In the genomic region with DNA sequence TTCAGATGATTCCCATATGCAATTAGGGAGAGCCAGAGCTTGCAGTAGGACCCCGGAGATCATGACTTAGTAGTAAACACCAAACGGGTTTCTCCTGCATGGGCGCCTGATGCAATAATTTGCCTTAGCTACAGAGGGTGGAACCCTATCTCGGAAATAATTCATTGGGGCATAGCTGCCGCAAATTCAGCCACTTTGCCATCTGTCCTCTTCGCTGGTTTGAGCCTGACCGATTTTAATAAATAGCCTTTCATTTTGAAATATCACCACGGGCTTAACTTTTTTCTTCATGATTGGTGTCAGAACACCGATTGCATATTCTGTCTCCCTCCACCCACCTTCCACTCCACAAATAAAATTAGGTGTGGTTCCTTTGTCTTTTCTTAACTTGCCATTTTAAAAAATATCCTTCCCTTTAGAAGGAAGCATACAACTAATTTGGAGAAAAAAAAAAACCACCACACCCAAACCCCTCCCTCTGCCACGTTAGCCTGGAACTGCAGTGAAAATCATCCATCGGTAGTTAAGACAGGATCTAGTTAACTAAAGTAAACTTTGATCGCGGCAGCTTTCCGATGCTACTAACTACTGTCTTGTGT, we compare ENCODE assay signal across 8 cellular contexts. TPM values are rescaled to one million over a fixed set of nuclear protein-coding genes. Genes with fewer than 3 reads are reported as not detected.
DNase-seq lines count a peak whose midpoint lies in the region; ATAC-seq, FAIRE-seq and TF ChIP-seq lines count a peak whose summit lies in the region.

No MANE protein-coding gene starts in this region.

- H3K27ac ChIP-seq in HepG2 (ENCODE audit: extremely low read length, insufficient read depth, low read length) (peak overlapping the region; percentile 95), tibial artery (peak overlapping the region; percentile 91 to 93)

- FAIRE-seq in HepG2 (lab: Jason Lieb, UNC), result no peak

- intact Hi-C loops in HepG2 (cut with micrococcal nuclease; ENCODE audit: unreplicated experiment), result no loop called here
- intact Hi-C loops in tibial artery (cut with DNase I; ENCODE audit: low total_unique reads), result no loop called here

- H3K27me3 Mint-ChIP-seq in brain, result peaks cover 18% of the 10 kb centered on the region

- BruUV-seq in HepG2 (replicated peaks; lab: Mats Ljungman, UMichigan), result no TSS peak

- no peaks in the 10 kb centered on the region for H3K9me3 ChIP-seq in HepG2 (ENCODE audit: low read length)
- H3K9me3 ChIP-seq in tibial artery, result no peaks in the 10 kb centered on the region

- DNase-seq in AG20443 (ENCODE audit: low spot score) (peak; percentile 47), NOMO-1 treated with DMSO at 0.1 percent for 48 hours (lab: John Stamatoyannopoulos, UW; ENCODE audit: unreplicated experiment) (peak; percentile 8), HepG2 (ENCODE audit: low spot score) (peak; percentile 42), tibial artery (no peak)

- peak overlapping the region; percentile 90 to 99 (median 98) for H3K4me3 Mint-ChIP-seq in brain

- TF ChIP-seq RAD21 in HepG2 (CRISPR knock-in tag; IDR thresholded peaks at IDR 0.05), result no peak

- TF ChIP-seq CTCF in brain (conservative IDR thresholded peaks at IDR 0.05), result peak in 1 of 2 experiments; percentile 16
- no peak for TF ChIP-seq CTCF in HepG2 (CRISPR knock-in tag; IDR thresholded peaks at IDR 0.05)
- no peak for TF ChIP-seq CTCF in tibial artery (IDR thresholded peaks at IDR 0.05)

- no peaks in the 10 kb centered on the region; a peak in 1 of 5 replicates for H3K27me3 ChIP-seq in HepG2 (ENCODE audit: control insufficient read depth in 1 of 2, insufficient read depth in 2 of 2, low read length in 2 of 2)
- no peaks in the 10 kb centered on the region for H3K27me3 ChIP-seq in tibial artery

- TF ChIP-seq POLR2A in HepG2 (IDR thresholded peaks at IDR 0.05; ENCODE audit: insufficient read depth in 1 of 2, low read depth in 2 of 2, low read length in 2 of 2), result no peak

- peaks cover 44% of the 10 kb centered on the region for H3K4me1 ChIP-seq in HepG2 (ENCODE audit: insufficient read depth, low read length)
- H3K4me1 ChIP-seq in tibial artery, result peaks cover 0 to 33% (median 11%) of the 10 kb centered on the region in 4 donors

- peaks cover 59% of the 10 kb centered on the region for H3K79me2 ChIP-seq in HepG2 (ENCODE audit: insufficient read depth, low read length)

- no peak for ATAC-seq in HepG2
- ATAC-seq in activated CD4-positive, CD25-positive, alpha-beta regulatory T cell treated with anti-CD3 and anti-CD28 coated beads, Interleukin-2, amount 50 U/mL, for 24 hours, result no peak
- no peak for ATAC-seq in HG03039 (IDR thresholded peaks at IDR 0.05; ENCODE audit: unreplicated experiment)

- H3K4me1 Mint-ChIP-seq in brain, result peaks cover 64% of the 10 kb centered on the region

- peaks cover 26% of the 10 kb centered on the region for H4K20me1 ChIP-seq in HepG2 (ENCODE audit: insufficient read depth, low read length)

- H3K9me3 Mint-ChIP-seq in brain, result no peaks in the 10 kb centered on the region

- peaks cover 60% of the 10 kb centered on the region for H3K36me3 Mint-ChIP-seq in brain

- TF ChIP-seq EP300 in HepG2 (IDR thresholded peaks at IDR 0.05; ENCODE audit: low read depth in 2 of 2, low read length in 2 of 2) (no peak), HepG2 (CRISPR knock-in tag; IDR thresholded peaks at IDR 0.05; ENCODE audit: borderline replicate concordance) (no peak)

- H3K36me3 ChIP-seq in HepG2 (replicated peaks in 1 of 2; ENCODE audit: control insufficient read depth in 1 of 2, insufficient read depth in 2 of 2, low read length in 2 of 2) (peaks cover 3 to 25% of the 10 kb centered on the region in 2 experiments; a peak in 4 of 5 replicates), tibial artery (peaks cover 14 to 20% (median 16%) of the 10 kb centered on the region in 3 donors)

- H2AFZ ChIP-seq in HepG2 (ENCODE audit: low read length), result no peak overlapping the region

- under 1% methylated on average over 14 of the region's 14 CpGs for WGBS in HepG2 (ENCODE audit: low lambda C conversion rate)

- H3K27ac Mint-ChIP-seq in brain, result peak overlapping the region; percentile 95 to 99 (median 98)

- peak overlapping the region; percentile 85 for H3K4me3 ChIP-seq in GM08714 (ENCODE audit: low read length)
- peak overlapping the region; percentile 92 to 97 (median 95) for H3K4me3 ChIP-seq in HepG2 (replicated peaks in 1 of 3; ENCODE audit: insufficient read depth in 1 of 3, low read depth in 2 of 3, low read length in 3 of 3)
- peak overlapping the region; percentile 70 to 84 for H3K4me3 ChIP-seq in tibial artery

- POLR2A ChIA-PET in HepG2 (lab: Yijun Ruan, JAX), result no interaction called here

- in situ Hi-C loops in HepG2 (cut with HindIII; ENCODE audit: extremely low pct_ligation_motif_present, low pct_unique_long_range_greater_than_20kb), result no loop called here

- H3K9ac ChIP-seq in HepG2 (ENCODE audit: insufficient read depth, low read depth, low read length), result peak overlapping the region; percentile 96

- H3K4me2 ChIP-seq in HepG2 (ENCODE audit: low read depth, low read length), result peak overlapping the region; percentile 65

- CTCF ChIA-PET in HepG2 (lab: Yijun Ruan, JAX; ENCODE audit: low intra/inter-chr PET ratio, low total read pairs), result interaction anchor here (0.7 kb wide), 1 partner anchor 47 kb away, joined by 3 read pairs; no protein-coding TSS in a partner anchor

TF ChIP-seq in HepG2, 621 proteins besides CTCF, POLR2A, EP300 and RAD21 (continues in another document):
- no peak for TF ChIP-seq ZNF12 (CRISPR knock-in tag; IDR thresholded peaks at IDR 0.05)
- TF ChIP-seq MEF2D (CRISPR knock-in tag; IDR thresholded peaks at IDR 0.05), result no peak
- TF ChIP-seq, protein P1, sequence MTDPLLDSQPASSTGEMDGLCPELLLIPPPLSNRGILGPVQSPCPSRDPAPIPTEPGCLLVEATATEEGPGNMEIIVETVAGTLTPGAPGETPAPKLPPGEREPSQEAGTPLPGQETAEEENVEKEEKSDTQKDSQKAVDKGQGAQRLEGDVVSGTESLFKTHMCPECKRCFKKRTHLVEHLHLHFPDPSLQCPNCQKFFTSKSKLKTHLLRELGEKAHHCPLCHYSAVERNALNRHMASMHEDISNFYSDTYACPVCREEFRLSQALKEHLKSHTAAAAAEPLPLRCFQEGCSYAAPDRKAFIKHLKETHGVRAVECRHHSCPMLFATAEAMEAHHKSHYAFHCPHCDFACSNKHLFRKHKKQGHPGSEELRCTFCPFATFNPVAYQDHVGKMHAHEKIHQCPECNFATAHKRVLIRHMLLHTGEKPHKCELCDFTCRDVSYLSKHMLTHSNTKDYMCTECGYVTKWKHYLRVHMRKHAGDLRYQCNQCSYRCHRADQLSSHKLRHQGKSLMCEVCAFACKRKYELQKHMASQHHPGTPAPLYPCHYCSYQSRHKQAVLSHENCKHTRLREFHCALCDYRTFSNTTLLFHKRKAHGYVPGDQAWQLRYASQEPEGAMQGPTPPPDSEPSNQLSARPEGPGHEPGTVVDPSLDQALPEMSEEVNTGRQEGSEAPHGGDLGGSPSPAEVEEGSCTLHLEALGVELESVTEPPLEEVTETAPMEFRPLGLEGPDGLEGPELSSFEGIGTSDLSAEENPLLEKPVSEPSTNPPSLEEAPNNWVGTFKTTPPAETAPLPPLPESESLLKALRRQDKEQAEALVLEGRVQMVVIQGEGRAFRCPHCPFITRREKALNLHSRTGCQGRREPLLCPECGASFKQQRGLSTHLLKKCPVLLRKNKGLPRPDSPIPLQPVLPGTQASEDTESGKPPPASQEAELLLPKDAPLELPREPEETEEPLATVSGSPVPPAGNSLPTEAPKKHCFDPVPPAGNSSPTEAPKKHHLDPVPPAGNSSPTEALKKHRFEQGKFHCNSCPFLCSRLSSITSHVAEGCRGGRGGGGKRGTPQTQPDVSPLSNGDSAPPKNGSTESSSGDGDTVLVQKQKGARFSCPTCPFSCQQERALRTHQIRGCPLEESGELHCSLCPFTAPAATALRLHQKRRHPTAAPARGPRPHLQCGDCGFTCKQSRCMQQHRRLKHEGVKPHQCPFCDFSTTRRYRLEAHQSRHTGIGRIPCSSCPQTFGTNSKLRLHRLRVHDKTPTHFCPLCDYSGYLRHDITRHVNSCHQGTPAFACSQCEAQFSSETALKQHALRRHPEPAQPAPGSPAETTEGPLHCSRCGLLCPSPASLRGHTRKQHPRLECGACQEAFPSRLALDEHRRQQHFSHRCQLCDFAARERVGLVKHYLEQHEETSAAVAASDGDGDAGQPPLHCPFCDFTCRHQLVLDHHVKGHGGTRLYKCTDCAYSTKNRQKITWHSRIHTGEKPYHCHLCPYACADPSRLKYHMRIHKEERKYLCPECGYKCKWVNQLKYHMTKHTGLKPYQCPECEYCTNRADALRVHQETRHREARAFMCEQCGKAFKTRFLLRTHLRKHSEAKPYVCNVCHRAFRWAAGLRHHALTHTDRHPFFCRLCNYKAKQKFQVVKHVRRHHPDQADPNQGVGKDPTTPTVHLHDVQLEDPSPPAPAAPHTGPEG (CRISPR knock-in tag; IDR thresholded peaks at IDR 0.05), result no peak
- peak; percentile 56; the same call in 1 of the 2 replicates for TF ChIP-seq RBFOX2 (IDR thresholded peaks at IDR 0.05; ENCODE audit: low read depth, low read length)
- TF ChIP-seq TBP (CRISPR knock-in tag; IDR thresholded peaks at IDR 0.05), result no peak
- TF ChIP-seq CENPX (CRISPR knock-in tag; IDR thresholded peaks at IDR 0.05), result no peak

RNA-seq across cellular contexts. Expression of gene GARS1, which starts 1.5 kb away (rescaled TPM):
- polyA plus RNA-seq in brain (ENCODE audit: insufficient read depth, low read depth, low replicate concordance) (124 TPM), HepG2 (2011; rRNA removed) (406 and 460 TPM in 2 replicates)
- 140 and 180 TPM in 2 replicates for total RNA-seq in HepG2 (2016; rRNA removed; fragmentation: Illumina TruSeq; extraction: Trizol)
- total RNA-seq in HepG2 (2016; cell fraction: cytosol; rRNA removed; fragmentation: Illumina TruSeq; extraction: Trizol; ENCODE audit: low read depth), result 54.9 and 58.3 TPM in 2 replicates
- 130 and 180 TPM in 2 replicates for total RNA-seq in HepG2 (2016; cell fraction: insoluble cytoplasmic fraction; rRNA removed; fragmentation: Illumina TruSeq; extraction: Trizol)
- total RNA-seq in HepG2 (2016; cell fraction: membrane; rRNA removed; fragmentation: Illumina TruSeq; extraction: Trizol), result 96.5 and 104 TPM in 2 replicates
- total RNA-seq in HepG2 (2016; cell fraction: nucleus; rRNA removed; fragmentation: Illumina TruSeq; extraction: Trizol), result 98.4 and 111 TPM in 2 replicates
- 317 and 416 TPM in 2 replicates for polyA plus RNA-seq in HepG2 (2011; cell fraction: cytosol; rRNA removed)
- polyA plus RNA-seq in HepG2 (2011; cell fraction: nucleus; rRNA removed), result 244 and 272 TPM in 2 replicates
- polyA plus RNA-seq in HepG2 (2012), result 137 and 249 TPM in 2 replicates
- 43.9 and 53.1 TPM in 2 replicates for polyA plus RNA-seq in HepG2 (2016; cell fraction: cytosol; fragmentation: Illumina TruSeq; extraction: Trizol; ENCODE audit: low read depth)
- polyA plus RNA-seq in HepG2 (2016; cell fraction: insoluble cytoplasmic fraction; fragmentation: Illumina TruSeq; extraction: Trizol; ENCODE audit: low read depth), result 204 and 207 TPM in 2 replicates
- polyA plus RNA-seq in HepG2 (2016; cell fraction: membrane; fragmentation: Illumina TruSeq; extraction: Trizol; ENCODE audit: low read depth), result 86.2 and 94.6 TPM in 2 replicates
- 141 and 166 TPM in 2 replicates for polyA plus RNA-seq in HepG2 (2016; cell fraction: nucleus; fragmentation: Illumina TruSeq; extraction: Trizol; ENCODE audit: insufficient read depth, low read depth)
- 365 and 608 TPM in 2 replicates for polyA minus RNA-seq in HepG2 (2011; rRNA and poly(A)+ RNA removed; ENCODE audit: low replicate concordance)
- polyA minus RNA-seq in HepG2 (2011; cell fraction: cytosol; rRNA and poly(A)+ RNA removed), result 230 and 276 TPM in 2 replicates
- polyA minus RNA-seq in HepG2 (2011; cell fraction: nucleus; rRNA and poly(A)+ RNA removed), result 219 and 236 TPM in 2 replicates

Comparison
In these comparisons a context has a peak if more than half of its experiments do, and no peak if none do; other contexts are left out.
1. DNase-seq: peak in AG20443 (single experiment), NOMO-1 treated with DMSO at 0.1 percent for 48 hours (single experiment) and HepG2 (single experiment); none in tibial artery (0 of 2).
2. Peak in every context shown above with its lines, with median percentiles within 50 percentile points of each other: H3K4me3 ChIP-seq.